ENCODE assay signal across 1 cellular context in the genomic region with DNA sequence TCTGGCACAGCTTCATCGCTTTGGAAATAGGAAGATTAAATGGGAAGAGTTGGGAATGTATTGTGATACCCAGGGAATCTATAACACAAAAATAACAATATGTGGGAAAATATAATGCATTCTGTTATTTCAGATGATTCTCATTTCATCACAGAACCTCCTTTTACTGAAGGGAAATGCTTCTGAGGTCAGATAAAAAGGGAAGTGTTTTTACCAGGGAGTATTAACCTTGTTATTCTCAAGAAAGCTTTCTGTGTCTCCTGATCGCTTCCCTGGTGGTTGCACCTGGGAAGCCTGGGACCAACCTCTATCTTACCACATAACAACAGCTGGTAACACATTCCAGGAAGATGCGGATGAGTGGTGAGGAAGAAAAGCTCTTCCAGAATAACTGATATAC.
TF ChIP-seq lines count a peak whose summit lies in the region.

No MANE protein-coding gene starts in this region.

TF ChIP-seq in GM23338, 12 proteins besides CTCF, POLR2A, EP300 and RAD21 (continued from another document):
- TF ChIP-seq POLR2AphosphoS5 (IDR thresholded peaks at IDR 0.05; ENCODE audit: low read depth) (no peak), ZNF114 (CRISPR knock-in tag; IDR thresholded peaks at IDR 0.05) (no peak), JUNB (IDR thresholded peaks at IDR 0.05; ENCODE audit: unreplicated experiment) (no peak), NANOG (IDR thresholded peaks at IDR 0.05; ENCODE audit: borderline replicate concordance) (no peak)
- TF ChIP-seq, protein P1, sequence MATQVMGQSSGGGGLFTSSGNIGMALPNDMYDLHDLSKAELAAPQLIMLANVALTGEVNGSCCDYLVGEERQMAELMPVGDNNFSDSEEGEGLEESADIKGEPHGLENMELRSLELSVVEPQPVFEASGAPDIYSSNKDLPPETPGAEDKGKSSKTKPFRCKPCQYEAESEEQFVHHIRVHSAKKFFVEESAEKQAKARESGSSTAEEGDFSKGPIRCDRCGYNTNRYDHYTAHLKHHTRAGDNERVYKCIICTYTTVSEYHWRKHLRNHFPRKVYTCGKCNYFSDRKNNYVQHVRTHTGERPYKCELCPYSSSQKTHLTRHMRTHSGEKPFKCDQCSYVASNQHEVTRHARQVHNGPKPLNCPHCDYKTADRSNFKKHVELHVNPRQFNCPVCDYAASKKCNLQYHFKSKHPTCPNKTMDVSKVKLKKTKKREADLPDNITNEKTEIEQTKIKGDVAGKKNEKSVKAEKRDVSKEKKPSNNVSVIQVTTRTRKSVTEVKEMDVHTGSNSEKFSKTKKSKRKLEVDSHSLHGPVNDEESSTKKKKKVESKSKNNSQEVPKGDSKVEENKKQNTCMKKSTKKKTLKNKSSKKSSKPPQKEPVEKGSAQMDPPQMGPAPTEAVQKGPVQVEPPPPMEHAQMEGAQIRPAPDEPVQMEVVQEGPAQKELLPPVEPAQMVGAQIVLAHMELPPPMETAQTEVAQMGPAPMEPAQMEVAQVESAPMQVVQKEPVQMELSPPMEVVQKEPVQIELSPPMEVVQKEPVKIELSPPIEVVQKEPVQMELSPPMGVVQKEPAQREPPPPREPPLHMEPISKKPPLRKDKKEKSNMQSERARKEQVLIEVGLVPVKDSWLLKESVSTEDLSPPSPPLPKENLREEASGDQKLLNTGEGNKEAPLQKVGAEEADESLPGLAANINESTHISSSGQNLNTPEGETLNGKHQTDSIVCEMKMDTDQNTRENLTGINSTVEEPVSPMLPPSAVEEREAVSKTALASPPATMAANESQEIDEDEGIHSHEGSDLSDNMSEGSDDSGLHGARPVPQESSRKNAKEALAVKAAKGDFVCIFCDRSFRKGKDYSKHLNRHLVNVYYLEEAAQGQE (IDR thresholded peaks at IDR 0.05; ENCODE audit: unreplicated experiment) = no peak
